26 cellular contexts compared by ENCODE assay signal in the genomic region with DNA sequence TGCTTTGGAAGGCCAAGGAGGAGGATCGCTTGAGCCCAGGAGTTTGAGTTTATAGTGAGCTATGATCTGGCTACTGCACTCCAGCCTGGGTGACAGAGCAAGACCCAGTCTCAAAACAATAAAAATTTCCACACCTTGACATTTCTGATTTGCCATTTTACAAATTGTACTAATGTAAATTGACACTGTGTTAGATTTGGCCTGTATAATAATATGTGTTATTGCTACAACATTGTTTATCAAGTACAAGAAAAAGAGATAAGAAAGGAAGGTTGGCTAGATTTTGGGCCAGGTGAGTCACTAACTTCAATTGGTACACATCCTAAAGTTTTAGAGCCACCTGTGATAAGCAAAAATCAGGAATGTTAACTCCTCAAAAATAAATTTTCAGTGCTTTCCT. TPM values are rescaled to one million over a fixed set of nuclear protein-coding genes. Genes with fewer than 3 reads are reported as not detected.
DNase-seq lines count a peak whose midpoint lies in the region; ATAC-seq, FAIRE-seq and TF ChIP-seq lines count a peak whose summit lies in the region.
"Had no signal": no experiment of that assay in that cellular context is flagged by ENCODE, and none has a peak within 500 bp of the region (broad histone marks: within the 10 kb centered on the region; RNA-seq: fewer than 3 reads in every experiment).

No MANE protein-coding gene starts in this region.

- WGBS in pancreas, 2 donors: 23 to 29% methylated on average over 1 of the region's 1 CpG

- peak overlapping the region in 7 of 11 experiments; percentile 24 to 92 (median 85); a peak in 12 of 22 replicates for H3K27ac ChIP-seq in BLaER1 treated with 17β-estradiol and CSF1 and Interleukin-3, amounts not matched to agents 10 nM and 100 nM
- H3K27ac ChIP-seq in pancreas: peak overlapping the region in 2 of 4 donors; percentile 28 to 48

- intact Hi-C loops in pancreas (cut with DNase I): no loop called here

- peaks cover 0 to 9% (median 0%) of the 10 kb centered on the region in 11 experiments; a peak in 3 of 22 replicates for H3K36me3 ChIP-seq in BLaER1 treated with 17β-estradiol and CSF1 and Interleukin-3, amounts not matched to agents 10 nM and 100 nM
- no peaks in the 10 kb centered on the region for H3K36me3 ChIP-seq in pancreas

- no peak overlapping the region; a peak in 1 of 22 replicates for H3K4me2 ChIP-seq in BLaER1 treated with 17β-estradiol and CSF1 and Interleukin-3, amounts not matched to agents 10 nM and 100 nM

- peaks cover 23 to 51% (median 38%) of the 10 kb centered on the region in 10 experiments for H3K4me1 ChIP-seq in BLaER1 treated with 17β-estradiol and CSF1 and Interleukin-3, amounts not matched to agents 10 nM and 100 nM
- peaks cover 8 to 20% (median 14%) of the 10 kb centered on the region in 3 donors for H3K4me1 ChIP-seq in pancreas
- H3K4me1 ChIP-seq: BE2C had no signal

- TF ChIP-seq CTCF in LNCaP clone FGC (IDR thresholded peaks at IDR 0.05; ENCODE audit: control insufficient read depth, extremely low read depth, insufficient read depth): no peak
- no peak for TF ChIP-seq CTCF in pancreas (IDR thresholded peaks at IDR 0.05)

- H3K9ac ChIP-seq in BLaER1 treated with 17β-estradiol and CSF1 and Interleukin-3, amounts not matched to agents 10 nM and 100 nM: no peak overlapping the region

- FAIRE-seq in islet of Langerhans (lab: Jason Lieb, UNC) (peak; percentile 9), pancreas (lab: Jason Lieb, UNC) (no peak)
- FAIRE-seq: GM12891, GM19239, H54, HTR-8/SVneo had no signal

- no peaks in the 10 kb centered on the region for H3K27me3 ChIP-seq in BLaER1 treated with 17β-estradiol and CSF1 and Interleukin-3, amounts not matched to agents 10 nM and 100 nM
- H3K27me3 ChIP-seq in pancreas: no peaks in the 10 kb centered on the region
- H3K27me3 ChIP-seq: BE2C had no signal

- ATAC-seq in pancreas: peak; percentile 74 to 81 (median 80)
- no peak for ATAC-seq in GM18868 (IDR thresholded peaks at IDR 0.05; ENCODE audit: unreplicated experiment)
- ATAC-seq in HG02970 (IDR thresholded peaks at IDR 0.05; ENCODE audit: low FRiP score, unreplicated experiment): no peak
- ATAC-seq: PC-3 had no signal

- peaks cover 0 to 9% (median 6%) of the 10 kb centered on the region in 11 experiments; a peak in 6 of 22 replicates for H3K9me3 ChIP-seq in BLaER1 treated with 17β-estradiol and CSF1 and Interleukin-3, amounts not matched to agents 10 nM and 100 nM (replicated peaks in 1 of 11)
- H3K9me3 ChIP-seq in pancreas: no peaks in the 10 kb centered on the region
- H3K9me3 ChIP-seq: BE2C had no signal

- H4K20me1 ChIP-seq in BLaER1 treated with 17β-estradiol and CSF1 and Interleukin-3, amounts not matched to agents 10 nM and 100 nM: peaks cover 0 to 12% (median 0%) of the 10 kb centered on the region in 11 experiments; a peak in 3 of 22 replicates

- no peak overlapping the region for H3K4me3 ChIP-seq in BLaER1 treated with 17β-estradiol and CSF1 and Interleukin-3, amounts not matched to agents 10 nM and 100 nM
- H3K4me3 ChIP-seq in LNCaP clone FGC (ENCODE audit: low read depth, low read length) (no peak overlapping the region), pancreas (no peak overlapping the region)

- DNase-seq in LNCaP clone FGC (ENCODE audit: low read depth): peak; percentile 19
- no peak for DNase-seq in pancreas
- no peak for DNase-seq in hepatic stellate cell (ENCODE audit: low spot score)
- no peak for DNase-seq in activated effector memory CD4-positive, alpha-beta T cell treated with Interleukin-2 at 50 U/mL for 16 hours
- DNase-seq: 8988T, ACHN, BE2C, Calu3, DMS79 treated with DMSO at 0.1 percent for 48 hours, GF-D8, IMR-90, KG1, MM.1S, NCI-H2029, NCI-H446, NCI-H524 treated with DMSO at 0.1 percent for 48 hours, NCI-H774, PC-3 had no signal

RNA-seq across cellular contexts. Expression of gene ADGRA3, which starts 34.9 kb away (rescaled TPM):
- 10 to 100 TPM; 13.4 to 27.4 (median 18.3) TPM for total RNA-seq in pancreas
- 10 to 100 TPM; 15.6 to 18.4 TPM for polyA plus RNA-seq in pancreas

Comparison
In these comparisons a context has a peak if more than half of its experiments do, and no peak if none do; other contexts are left out.
1. ATAC-seq: peak in pancreas (4 of 4); none in GM18868 (single experiment) and HG02970 (single experiment).